Comparison of ENCODE assay signal across 1 cellular context in genomic region chr6:161414800-161415199, GRCh38.
TF ChIP-seq lines count a peak whose summit lies in the region.

No MANE protein-coding gene starts in this region.

TF ChIP-seq in K562, 482 proteins besides CTCF, POLR2A, EP300 and RAD21 (continued from another document):
- TF ChIP-seq HBP1 (CRISPR knock-in tag; IDR thresholded peaks at IDR 0.05): no peak
- no peak for TF ChIP-seq ZBTB9 (CRISPR knock-in tag; IDR thresholded peaks at IDR 0.05)
- no peak for TF ChIP-seq ESRRA (IDR thresholded peaks at IDR 0.05; ENCODE audit: borderline replicate concordance, low read depth)
- no peak for TF ChIP-seq ZBTB11 (CRISPR knock-in tag; IDR thresholded peaks at IDR 0.05)
- no peak for TF ChIP-seq CREB5 (CRISPR knock-in tag; IDR thresholded peaks at IDR 0.05)
- TF ChIP-seq ZFP1 (CRISPR knock-in tag; IDR thresholded peaks at IDR 0.05): no peak
- no peak for TF ChIP-seq MCM5 (IDR thresholded peaks at IDR 0.05; ENCODE audit: low read depth)
- no peak for TF ChIP-seq MED1 (CRISPR knock-in tag; IDR thresholded peaks at IDR 0.05; ENCODE audit: borderline replicate concordance)
- no peak for TF ChIP-seq ZKSCAN8 (CRISPR knock-in tag; IDR thresholded peaks at IDR 0.05)
- no peak for TF ChIP-seq ZZZ3 (IDR thresholded peaks at IDR 0.05)
- no peak for TF ChIP-seq ILF3 (IDR thresholded peaks at IDR 0.05; ENCODE audit: borderline replicate concordance)
- no peak for TF ChIP-seq TAF9B (IDR thresholded peaks at IDR 0.05; ENCODE audit: partially characterized antibody)
- no peak for TF ChIP-seq ZNF3 (CRISPR knock-in tag; IDR thresholded peaks at IDR 0.05)
- TF ChIP-seq ZNF518B (CRISPR knock-in tag; IDR thresholded peaks at IDR 0.05): no peak
